ENCODE assay signal across 8 cellular contexts in the genomic region with DNA sequence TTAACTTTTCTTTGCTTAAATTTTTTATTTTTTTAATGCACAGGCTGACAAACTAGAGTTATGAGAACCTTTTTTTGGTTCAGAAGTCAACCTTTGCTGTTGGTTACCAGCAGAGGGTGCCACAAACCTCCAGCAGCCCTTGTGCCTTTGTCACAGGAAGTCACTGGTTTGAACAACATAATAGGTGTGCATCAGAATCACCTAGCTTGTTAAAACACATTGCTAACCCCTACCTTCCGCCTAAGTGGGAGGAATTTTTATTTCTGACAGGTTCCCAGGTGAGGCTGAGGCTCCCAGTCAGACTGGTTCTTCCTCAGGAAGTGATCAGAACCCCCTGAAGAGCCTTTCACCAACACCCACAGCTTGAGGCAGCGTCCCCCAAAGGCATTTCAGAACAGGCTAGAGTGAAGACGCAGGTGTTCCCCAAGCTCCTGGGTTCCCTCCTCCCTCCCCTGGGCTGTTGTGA. TPM values are rescaled to one million over a fixed set of nuclear protein-coding genes. Genes with fewer than 3 reads are reported as not detected.
DNase-seq lines count a peak whose midpoint lies in the region; ATAC-seq, FAIRE-seq and TF ChIP-seq lines count a peak whose summit lies in the region.

No MANE protein-coding gene starts in this region.

- H3K9me3 ChIP-seq in A549: no peaks in the 10 kb centered on the region

- TF ChIP-seq POLR2A in A549 (IDR thresholded peaks at IDR 0.05; ENCODE audit: low read length): no peak

- H3K27ac ChIP-seq in A549: peak overlapping the region; percentile 67 to 90; a peak in 5 of 6 replicates

- peaks cover 10% of the 10 kb centered on the region for H3K4me1 Mint-ChIP-seq in chondrocyte (ENCODE audit: low read depth)

- TF ChIP-seq CTCF in A549 (IDR thresholded peaks at IDR 0.05) (peak; percentile 72), GM13977 (IDR thresholded peaks at IDR 0.05; ENCODE audit: extremely low read depth, insufficient read depth, missing control alignments) (peak; percentile 70), chondrocyte (IDR thresholded peaks at IDR 0.05) (peak; percentile 83)

- WGBS in A549 (ENCODE audit: missing lambda C conversion rate): 67% methylated on average over 3 of the region's 3 CpGs

- TF ChIP-seq RAD21 in A549 (conservative IDR thresholded peaks at IDR 0.05 in 1 of 2, IDR thresholded peaks at IDR 0.05 in 1 of 2): peak; percentile 81 to 91

- no peak for TF ChIP-seq EP300 in A549 (IDR thresholded peaks at IDR 0.05)

- no peak overlapping the region for H3K4me2 ChIP-seq in A549

- FAIRE-seq in A549 (lab: Jason Lieb, UNC): no peak

- no peak overlapping the region for H3K27ac Mint-ChIP-seq in chondrocyte (ENCODE audit: unreplicated experiment)

- in situ Hi-C loops in GM13977 (cut with MboI; ENCODE audit: low pct_unique_long_range_greater_than_20kb, low sequenced_read_pairs, unreplicated experiment): no loop called here

- peaks cover 2% of the 10 kb centered on the region for H3K36me3 Mint-ChIP-seq in chondrocyte (ENCODE audit: low read depth)

- H3K9me3 Mint-ChIP-seq in chondrocyte (ENCODE audit: low read depth): no peaks in the 10 kb centered on the region

- H3K4me3 Mint-ChIP-seq in chondrocyte (ENCODE audit: unreplicated experiment): no peak overlapping the region

- peak; percentile 65 to 83 for DNase-seq in A549 (ENCODE audit: low read depth in 1 of 2, low spot score in 1 of 2)
- peak; percentile 76 for DNase-seq in GM13977 (ENCODE audit: low spot score)
- DNase-seq in MV-4-11 (lab: John Stamatoyannopoulos, UW): peak; percentile 35
- peak; percentile 51 for DNase-seq in activated CD4-positive, CD25-positive, alpha-beta regulatory T cell treated with anti-CD3 and anti-CD28 coated beads, Interleukin-2, amount 50 U/mL, for 72 hours
- DNase-seq in chondrocyte (ENCODE audit: low spot score): no peak
- peak; percentile 78 for DNase-seq in left kidney (ENCODE audit: low read depth, low spot score)
- peak; percentile 36 for DNase-seq in stimulated activated CD8-positive, alpha-beta memory T cell treated with anti-CD3 and anti-CD28 coated beads, Interleukin-12 subunit alpha, Interleukin-12 subunit beta, amount 100 ng/mL, for 4 hours (ENCODE audit: low read depth)

- POLR2A ChIA-PET in A549 (lab: Yijun Ruan, JAX): interaction anchor here (1.0 to 2.4 kb wide), 4 partner anchors 23 to 46 kb away, joined by 3 to 20 read pairs (median 8); partner anchors contain the start of gene VDAC2

- peak; percentile 32 to 41; a peak in 3 of 6 replicates for ATAC-seq in A549
- ATAC-seq in HG03139 (IDR thresholded peaks at IDR 0.05; ENCODE audit: unreplicated experiment): no peak

- H3K4me1 ChIP-seq in A549: peaks cover 74% of the 10 kb centered on the region

- CTCF ChIA-PET in A549 (lab: Yijun Ruan, JAX): interaction anchor here (0.5 to 18.0 kb wide), 17 partner anchors 8 to 944 kb away, joined by 3 to 479 read pairs (median 6); partner anchors contain the start of genes COMTD1 and VDAC2

- H3K27me3 Mint-ChIP-seq in chondrocyte (ENCODE audit: low read depth): no peaks in the 10 kb centered on the region

- H3K4me3 ChIP-seq in A549: no peak overlapping the region

TF ChIP-seq in A549, 52 proteins besides CTCF, POLR2A, EP300 and RAD21:
- TF ChIP-seq USF2 (IDR thresholded peaks at IDR 0.05) (no peak), KDM1A (IDR thresholded peaks at IDR 0.05; ENCODE audit: low read depth) (no peak), FOSB (CRISPR knock-in tag; IDR thresholded peaks at IDR 0.05) (no peak), ZC3H11A (IDR thresholded peaks at IDR 0.05) (no peak), SMC3 (IDR thresholded peaks at IDR 0.05) (peak; percentile 74), SREBF2 (IDR thresholded peaks at IDR 0.05) (no peak)

RNA-seq across cellular contexts. Expression of gene VDAC2, which starts 22.6 kb away (rescaled TPM):
- 262 and 285 TPM in 2 replicates for polyA plus RNA-seq in A549 (2011; rRNA removed)
- 127 and 130 TPM in 2 replicates for polyA plus RNA-seq in A549 (2012; cell fraction: cytosol; rRNA removed)
- polyA plus RNA-seq in A549 (2012; cell fraction: nucleus; rRNA removed): 60.2 and 94.6 TPM in 2 replicates
- polyA plus RNA-seq in A549 (2017; fragmentation: RNase III; extraction: RNeasy Plus Mini Kit Qiagen cat#74134 plus additional on column Dnase treatment): 273 to 292 TPM (median 276 TPM) in 3 replicates
- polyA minus RNA-seq in A549 (2011; rRNA and poly(A)+ RNA removed): 73.4 and 85.0 TPM in 2 replicates
- total RNA-seq in chondrocyte: 142 to 161 TPM (median 155 TPM) in 3 replicates

RNA-seq across cellular contexts. Expression of gene COMTD1, which starts 47.8 kb away (rescaled TPM):
- polyA plus RNA-seq in A549 (2011; rRNA removed) (9.5 and 9.8 TPM in 2 replicates), A549 (2017; fragmentation: RNase III; extraction: RNeasy Plus Mini Kit Qiagen cat#74134 plus additional on column Dnase treatment) (31.3 to 35.3 TPM (median 34.2 TPM) in 3 replicates)
- polyA plus RNA-seq in A549 (2012; cell fraction: cytosol; rRNA removed): 57.8 and 74.6 TPM in 2 replicates
- polyA plus RNA-seq in A549 (2012; cell fraction: nucleus; rRNA removed): 174 and 265 TPM in 2 replicates
- polyA minus RNA-seq in A549 (2011; rRNA and poly(A)+ RNA removed): 2.1 and 3.2 TPM in 2 replicates
- 12.8 to 15.7 TPM (median 13.2 TPM) in 3 replicates for total RNA-seq in chondrocyte
